In the genomic region with DNA sequence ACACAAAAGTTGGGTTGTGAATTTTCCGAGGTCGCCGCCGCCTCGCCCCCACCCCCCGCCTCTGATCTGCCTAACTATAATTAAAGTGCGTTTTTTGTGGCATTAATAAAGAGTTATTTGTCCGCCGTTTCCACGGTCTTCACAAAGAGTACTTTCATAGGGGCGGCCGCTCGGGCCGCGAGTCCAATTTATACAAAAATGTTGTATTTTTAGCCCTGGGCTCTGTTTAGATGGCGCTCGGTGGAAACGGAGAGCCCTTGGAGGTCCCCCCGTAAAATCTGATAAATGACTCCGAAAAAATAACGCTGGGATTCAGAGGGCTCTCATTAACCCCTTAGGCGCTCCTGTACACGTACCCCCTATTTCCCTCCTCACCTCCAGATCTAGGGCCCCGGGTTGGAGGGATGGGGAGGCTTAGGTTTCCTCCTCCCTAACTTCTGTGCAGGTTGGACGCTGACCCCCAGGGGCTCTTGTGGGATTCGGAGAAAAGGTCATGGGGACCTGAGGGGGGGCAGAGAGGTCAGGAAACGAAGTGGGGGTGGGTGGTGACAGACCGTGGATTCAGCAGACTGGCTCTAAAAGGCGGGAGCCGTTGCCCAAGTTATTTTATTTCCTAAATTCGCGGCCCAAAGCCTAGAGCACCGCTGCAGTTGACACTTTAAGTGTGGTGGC, we compare ENCODE assay signal across 8 cellular contexts. TPM values are rescaled to one million over a fixed set of nuclear protein-coding genes. Genes with fewer than 3 reads are reported as not detected.
DNase-seq lines count a peak whose midpoint lies in the region; ATAC-seq lines count a peak whose summit lies in the region.

No MANE protein-coding gene starts in this region.

- DNase-seq in activated T-cell treated with anti-CD3 and anti-CD28 coated beads, Interleukin-2, amount 50 U/mL, for 72 hours, result no peak
- DNase-seq in stimulated activated CD8-positive, alpha-beta memory T cell treated with anti-CD3 and anti-CD28 coated beads, Interleukin-4, amount 100 ng/mL, for 48 hours, result peak; percentile 22
- DNase-seq in NOMO-1 treated with DMSO at 0.1 percent for 48 hours (lab: John Stamatoyannopoulos, UW; ENCODE audit: unreplicated experiment), result no peak
- DNase-seq in NCI-H226, result no peak

- no peaks in the 10 kb centered on the region for H3K9me3 ChIP-seq in HUES6 (ENCODE audit: control insufficient read depth, insufficient read depth, low read depth, low read length)
- H3K9me3 ChIP-seq in iPS-18c (ENCODE audit: control insufficient read depth, insufficient read depth, low read length), result peaks cover 9% of the 10 kb centered on the region

- no peak overlapping the region for H3K27ac ChIP-seq in HUES6 (ENCODE audit: low read depth, low read length)

- H3K36me3 ChIP-seq in HUES6 (ENCODE audit: control insufficient read depth, insufficient read depth, low read length), result no peaks in the 10 kb centered on the region

- H3K4me1 Mint-ChIP-seq in activated T-cell treated with anti-CD3 and anti-CD28 coated beads, Interleukin-2, amount 50 U/mL, for 72 hours (ENCODE audit: low read depth), result peaks cover 49% of the 10 kb centered on the region

- peak overlapping the region; percentile 79 to 83 for H3K4me3 Mint-ChIP-seq in activated T-cell treated with anti-CD3 and anti-CD28 coated beads, Interleukin-2, amount 50 U/mL, for 72 hours

- H3K4me3 ChIP-seq in HUES6 (ENCODE audit: low read depth, low read length) (peak overlapping the region; percentile 68), iPS-18c (ENCODE audit: insufficient read depth, low read depth, low read length) (peak overlapping the region; percentile 70; the same call in 1 of the 2 replicates)

- no peak for ATAC-seq in activated T-cell treated with anti-CD3 and anti-CD28 coated beads, Interleukin-2, amount 50 U/mL, for 72 hours (replicated peaks in 1 of 2)
- no peak for ATAC-seq in HG03432 (IDR thresholded peaks at IDR 0.05; ENCODE audit: unreplicated experiment)
- no peak for ATAC-seq in HG02623 (IDR thresholded peaks at IDR 0.05; ENCODE audit: unreplicated experiment)

- peaks cover 33% of the 10 kb centered on the region for H3K4me1 ChIP-seq in HUES6 (ENCODE audit: control insufficient read depth, insufficient read depth, low read length)

- H3K36me3 Mint-ChIP-seq in activated T-cell treated with anti-CD3 and anti-CD28 coated beads, Interleukin-2, amount 50 U/mL, for 72 hours (ENCODE audit: insufficient read depth in 2 of 2), result peaks cover 0 to 8% of the 10 kb centered on the region in 2 donors

- H3K27ac Mint-ChIP-seq in activated T-cell treated with anti-CD3 and anti-CD28 coated beads, Interleukin-2, amount 50 U/mL, for 72 hours, result no peak overlapping the region

- H3K27me3 Mint-ChIP-seq in activated T-cell treated with anti-CD3 and anti-CD28 coated beads, Interleukin-2, amount 50 U/mL, for 72 hours (ENCODE audit: low read depth), result peaks cover 67% of the 10 kb centered on the region

- no peak overlapping the region for H3K9ac ChIP-seq in HUES6 (ENCODE audit: low read length)

- no peaks in the 10 kb centered on the region for H3K9me3 Mint-ChIP-seq in activated T-cell treated with anti-CD3 and anti-CD28 coated beads, Interleukin-2, amount 50 U/mL, for 72 hours

- H3K27me3 ChIP-seq in HUES6 (ENCODE audit: control insufficient read depth, insufficient read depth, low read length), result peaks cover 97% of the 10 kb centered on the region

RNA-seq across cellular contexts. Expression of gene CYP26B1, which starts 1.9 kb away (rescaled TPM):
- not detected for total RNA-seq in activated T-cell treated with anti-CD3 and anti-CD28 coated beads, Interleukin-2, amount 50 U/mL, for 72 hours
